ENCODE assay signal across 27 cellular contexts in the genomic region with DNA sequence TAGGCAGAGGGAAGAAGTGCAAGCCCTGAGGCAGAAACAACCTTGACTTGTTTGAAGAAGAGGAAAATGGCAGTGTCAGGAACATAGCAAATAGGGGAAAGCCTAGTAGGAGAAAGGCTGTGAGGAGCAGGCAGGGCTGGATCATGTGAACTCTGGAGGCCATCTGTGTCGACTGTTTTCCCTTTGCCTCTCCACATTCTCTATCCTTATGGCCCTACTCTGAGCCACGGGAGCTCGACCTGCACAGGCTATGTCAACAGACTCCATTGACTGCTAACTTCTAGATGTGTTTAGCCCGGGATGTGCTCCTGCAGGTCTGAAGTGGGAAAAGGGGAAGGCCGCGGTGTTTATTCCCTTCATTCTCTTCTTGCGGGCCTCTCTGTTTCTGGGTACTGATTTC.
"Had no signal": no experiment of that assay in that cellular context is flagged by ENCODE, and none has a peak within 500 bp of the region (broad histone marks: within the 10 kb centered on the region; RNA-seq: fewer than 3 reads in every experiment).

No MANE protein-coding gene starts in this region.

- H3K36me3 Mint-ChIP-seq: activated CD4-positive, alpha-beta memory T cell treated with anti-CD3 and anti-CD28 coated beads for 36 hours; activated naive CD4-positive, alpha-beta T cell treated with anti-CD3 and anti-CD28 coated beads, Interleukin-2, amount 10 ng/mL, durations not matched to agents 7 days and 5 days; stimulated activated memory B cell treated with anti-CD40 and anti-IgM and Interleukin-4, amounts not matched to agents 10 μg/mL and 1 μg/mL and 100 μg/mL, for 72 hours had no signal

- H3K4me1 Mint-ChIP-seq: activated naive CD4-positive, alpha-beta T cell treated with anti-CD3 and anti-CD28 coated beads, Interleukin-2, amount 10 ng/mL, durations not matched to agents 7 days and 5 days; activated naive CD8-positive, alpha-beta T cell treated with anti-CD3 and anti-CD28 coated beads, Interleukin-2, amount 10 ng/mL, durations not matched to agents 7 days and 5 days; stimulated activated memory B cell treated with anti-CD40 and anti-IgM and Interleukin-4, amounts not matched to agents 10 μg/mL and 1 μg/mL and 100 μg/mL, for 72 hours; stimulated activated naive CD8-positive, alpha-beta T cell treated with anti-CD3 and anti-CD28 coated beads, Interleukin-15, amount 100 ng/mL, for 72 hours had no signal

- H3K27ac ChIP-seq: foreskin keratinocyte, lower lobe of right lung, ovary, tibial nerve had no signal

- H3K27me3 Mint-ChIP-seq: activated CD4-positive, alpha-beta memory T cell treated with anti-CD3 and anti-CD28 coated beads for 36 hours; activated CD4-positive, alpha-beta T cell treated with anti-CD3 and anti-CD28 coated beads, Interleukin-2, amount 10 ng/mL, durations not matched to agents 24 days and 14 days; progenitor cell of endocrine pancreas; stimulated activated memory B cell treated with anti-CD40 and anti-IgM and Interleukin-4, amounts not matched to agents 10 μg/mL and 1 μg/mL and 100 μg/mL, for 72 hours; stimulated activated naive CD8-positive, alpha-beta T cell treated with anti-CD3 and anti-CD28 coated beads, Interleukin-15, amount 100 ng/mL, for 72 hours; T-helper 17 cell had no signal

- H3K4me1 ChIP-seq: foreskin keratinocyte had no signal

- H3K27me3 ChIP-seq: foreskin keratinocyte, heart left ventricle, ovary, sigmoid colon, tibial nerve had no signal

- H3K27ac Mint-ChIP-seq: activated CD4-positive, alpha-beta memory T cell treated with anti-CD3 and anti-CD28 coated beads for 36 hours; activated CD4-positive, alpha-beta T cell treated with anti-CD3 and anti-CD28 coated beads, Interleukin-2, amount 10 ng/mL, durations not matched to agents 24 days and 14 days; activated naive CD4-positive, alpha-beta T cell treated with anti-CD3 and anti-CD28 coated beads, Interleukin-2, amount 10 ng/mL, durations not matched to agents 7 days and 5 days; activated naive CD8-positive, alpha-beta T cell treated with anti-CD3 and anti-CD28 coated beads, Interleukin-2, amount 10 ng/mL, durations not matched to agents 7 days and 5 days; activated T-helper 1 cell treated with anti-CD3 and anti-CD28 coated beads, Interleukin-12 subunit alpha, Interleukin-12 subunit beta, Interleukin-2, Interleukin-4 antibody, amounts not matched to agents 30 ng/mL and 10 ng/mL and 1 ng/mL, durations not matched to agents 14 hours and 24 hours and 36 hours; endodermal cell; progenitor cell of endocrine pancreas; stimulated activated memory B cell treated with anti-CD40 and anti-IgM and Interleukin-4, amounts not matched to agents 10 μg/mL and 1 μg/mL and 100 μg/mL, for 72 hours; stimulated activated naive CD8-positive, alpha-beta T cell treated with anti-CD3 and anti-CD28 coated beads, Interleukin-15, amount 100 ng/mL, for 72 hours; T-helper 17 cell had no signal

- H3K9me3 Mint-ChIP-seq: activated CD4-positive, alpha-beta memory T cell treated with anti-CD3 and anti-CD28 coated beads for 36 hours; activated CD4-positive, alpha-beta T cell treated with anti-CD3 and anti-CD28 coated beads, Interleukin-2, amount 10 ng/mL, durations not matched to agents 24 days and 14 days; activated naive CD4-positive, alpha-beta T cell treated with anti-CD3 and anti-CD28 coated beads, Interleukin-2, amount 10 ng/mL, durations not matched to agents 7 days and 5 days; activated T-helper 1 cell treated with anti-CD3 and anti-CD28 coated beads, Interleukin-12 subunit alpha, Interleukin-12 subunit beta, Interleukin-2, Interleukin-4 antibody, amounts not matched to agents 30 ng/mL and 10 ng/mL and 1 ng/mL, durations not matched to agents 14 hours and 24 hours and 36 hours; endodermal cell; nephron; stimulated activated memory B cell treated with anti-CD40 and anti-IgM and Interleukin-4, amounts not matched to agents 10 μg/mL and 1 μg/mL and 100 μg/mL, for 72 hours; stimulated activated naive CD8-positive, alpha-beta T cell treated with anti-CD3 and anti-CD28 coated beads, Interleukin-15, amount 100 ng/mL, for 72 hours had no signal

- H3K4me3 Mint-ChIP-seq: activated CD4-positive, alpha-beta memory T cell treated with anti-CD3 and anti-CD28 coated beads for 36 hours; activated CD4-positive, alpha-beta T cell treated with anti-CD3 and anti-CD28 coated beads, Interleukin-2, amount 10 ng/mL, durations not matched to agents 24 days and 14 days; activated naive CD4-positive, alpha-beta T cell treated with anti-CD3 and anti-CD28 coated beads, Interleukin-2, amount 10 ng/mL, durations not matched to agents 7 days and 5 days; activated naive CD8-positive, alpha-beta T cell treated with anti-CD3 and anti-CD28 coated beads, Interleukin-2, amount 10 ng/mL, durations not matched to agents 7 days and 5 days; activated T-helper 1 cell treated with anti-CD3 and anti-CD28 coated beads, Interleukin-12 subunit alpha, Interleukin-12 subunit beta, Interleukin-2, Interleukin-4 antibody, amounts not matched to agents 30 ng/mL and 10 ng/mL and 1 ng/mL, durations not matched to agents 14 hours and 24 hours and 36 hours; endodermal cell; nephron; stimulated activated memory B cell treated with anti-CD40 and anti-IgM and Interleukin-4, amounts not matched to agents 10 μg/mL and 1 μg/mL and 100 μg/mL, for 72 hours; stimulated activated naive CD8-positive, alpha-beta T cell treated with anti-CD3 and anti-CD28 coated beads, Interleukin-15, amount 100 ng/mL, for 72 hours; T-helper 17 cell had no signal

- H3K9me3 ChIP-seq: heart left ventricle, lower lobe of right lung, ovary, sigmoid colon, tibial nerve had no signal

- H3K4me3 ChIP-seq: heart left ventricle, lower lobe of right lung, ovary, sigmoid colon, tibial nerve had no signal

- DNase-seq: activated CD4-positive, alpha-beta memory T cell treated with anti-CD3 and anti-CD28 coated beads for 36 hours; activated CD4-positive, alpha-beta T cell treated with anti-CD3 and anti-CD28 coated beads, Interleukin-2, amount 10 ng/mL, durations not matched to agents 24 days and 14 days; activated CD4-positive, CD25-positive, alpha-beta regulatory T cell treated with anti-CD3 and anti-CD28 coated beads, Interleukin-2, amount 50 U/mL, for 72 hours; activated CD8-positive, alpha-beta memory T cell treated with anti-CD3 and anti-CD28 coated beads, Interleukin-2, amount 50 U/mL, for 4 hours; activated gamma-delta T cell; activated naive CD4-positive, alpha-beta T cell treated with anti-CD3 and anti-CD28 coated beads, Interleukin-2, amount 10 ng/mL, durations not matched to agents 7 days and 5 days; activated naive CD8-positive, alpha-beta T cell treated with anti-CD3 and anti-CD28 coated beads, Interleukin-2, amount 10 ng/mL, durations not matched to agents 7 days and 5 days; activated T-cell treated with anti-CD3 and anti-CD28 coated beads, Interleukin-2, amount 50 U/mL, for 1 hour; central memory CD4-positive, alpha-beta T cell; lower lobe of right lung; ovary; sigmoid colon; small intestine; stimulated activated CD4-positive, alpha-beta T cell treated with anti-CD3 and anti-CD28 coated beads, Interleukin-1b, Interleukin-23, amount 100 ng/mL, for 48 hours; stimulated activated CD4-positive, alpha-beta T cell treated with anti-CD3 and anti-CD28 coated beads, Interleukin-4, amount 100 ng/mL, for 4 hours; stimulated activated CD8-positive, alpha-beta memory T cell treated with anti-CD3 and anti-CD28 coated beads, Interleukin-4, amount 100 ng/mL, for 48 hours; stimulated activated naive CD8-positive, alpha-beta T cell treated with anti-CD3 and anti-CD28 coated beads, Interleukin-15, amount 100 ng/mL, for 72 hours; substantia nigra; T-helper 17 cell had no signal

- H3K36me3 ChIP-seq: heart left ventricle, lower lobe of right lung, ovary, sigmoid colon, tibial nerve had no signal

- ATAC-seq: stimulated activated memory B cell treated with anti-CD40 and anti-IgM and Interleukin-4, amounts not matched to agents 10 μg/mL and 1 μg/mL and 100 μg/mL, for 72 hours; stimulated activated naive CD8-positive, alpha-beta T cell treated with anti-CD3 and anti-CD28 coated beads, Interleukin-15, amount 100 ng/mL, for 72 hours; T-helper 17 cell had no signal
